In the genomic region with DNA sequence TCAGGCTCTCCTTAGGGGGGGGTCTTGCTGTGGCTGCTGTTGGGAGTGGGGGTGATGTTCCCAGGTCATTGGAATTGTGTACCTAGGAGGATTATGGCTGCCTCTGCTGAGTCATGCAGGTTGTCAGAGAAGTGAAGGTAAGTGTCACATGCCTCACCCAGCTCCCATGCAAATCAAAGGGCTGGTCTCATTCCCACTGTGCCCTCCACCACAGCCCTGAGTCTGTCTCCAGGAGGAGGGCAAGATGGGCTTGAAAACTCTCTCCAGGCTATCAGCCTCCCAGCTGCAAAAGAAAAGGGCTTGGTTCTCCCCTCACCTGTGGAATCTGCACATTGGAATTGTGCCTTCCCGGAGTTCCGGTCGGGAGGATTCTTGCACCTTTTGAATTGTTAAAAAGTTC, we compare ENCODE assay signal across 22 cellular contexts.
"Had no signal": no experiment of that assay in that cellular context is flagged by ENCODE, and none has a peak within 500 bp of the region (broad histone marks: within the 10 kb centered on the region; RNA-seq: fewer than 3 reads in every experiment).

No MANE protein-coding gene starts in this region.

- H3K9me3 ChIP-seq: uterus had no signal

- H3K27me3 ChIP-seq: heart right ventricle, transverse colon, uterus had no signal

- H3K27ac ChIP-seq: epithelial cell of prostate, heart right ventricle, transverse colon, uterus had no signal

- FAIRE-seq: bronchial epithelial cell, islet of Langerhans, small intestine, TTC549 had no signal

- ATAC-seq: heart right ventricle; left cardiac atrium; sciatic nerve; stimulated activated effector memory CD8-positive, alpha-beta T cell treated with anti-CD3 and anti-CD28 coated beads, Interleukin-12 subunit alpha, Interleukin-12 subunit beta, amount 100 ng/mL, for 72 hours had no signal

- H3K4me1 ChIP-seq: heart right ventricle, uterus had no signal

- H3K4me3 ChIP-seq: heart right ventricle, transverse colon, uterus had no signal

- DNase-seq: activated CD4-positive, alpha-beta T cell treated with anti-CD3 and anti-CD28 coated beads, Interleukin-2, amount 50 U/mL, for 4 hours; activated CD8-positive, alpha-beta memory T cell treated with anti-CD3 and anti-CD28 coated beads for 24 hours; activated CD8-positive, alpha-beta memory T cell treated with anti-CD3 and anti-CD28 coated beads, Interleukin-2, amount 50 U/mL, for 4 hours; activated naive CD4-positive, alpha-beta T cell treated with Interleukin-2 at 50 U/mL for 16 hours; activated naive CD8-positive, alpha-beta T cell treated with anti-CD3 and anti-CD28 coated beads, Interleukin-2, amount 10 ng/mL, durations not matched to agents 7 days and 5 days; activated T-cell treated with anti-CD3 and anti-CD28 coated beads, Interleukin-2, amount 50 U/mL, for 48 hours; amniotic stem cell; cortex of kidney; heart right ventricle; left cardiac atrium; nephron progenitor cell; nucleus accumbens; small intestine; stimulated activated CD4-positive, alpha-beta T cell treated with anti-CD3 and anti-CD28 coated beads, Interleukin-2, amount 100 ng/mL, for 24 hours; transverse colon; uterus had no signal

- H3K36me3 ChIP-seq: heart right ventricle, transverse colon, uterus had no signal
